In genomic region chr16:1630450-1631213, GRCh38 we compare ENCODE assay signal across 23 cellular contexts.
"Had no signal": no experiment of that assay in that cellular context is flagged by ENCODE, and none has a peak within 500 bp of the region (broad histone marks: within the 10 kb centered on the region; RNA-seq: fewer than 3 reads in every experiment).

No MANE protein-coding gene starts in this region.

- H3K27me3 Mint-ChIP-seq: activated CD4-positive, alpha-beta memory T cell treated with anti-CD3 and anti-CD28 coated beads for 36 hours; activated naive CD4-positive, alpha-beta T cell treated with anti-CD3 and anti-CD28 coated beads, Interleukin-2, amount 10 ng/mL, durations not matched to agents 7 days and 5 days; activated naive CD8-positive, alpha-beta T cell treated with anti-CD3 and anti-CD28 coated beads, Interleukin-2, amount 50 U/mL, for 24 hours had no signal

- H3K4me2 ChIP-seq: smooth muscle cell had no signal

- H3K27me3 ChIP-seq: cardiac muscle cell, foreskin keratinocyte, neutrophil, ovary, sigmoid colon, testis, uterus had no signal

- H3K4me1 ChIP-seq: foreskin keratinocyte, sigmoid colon, uterus had no signal

- H3K9me3 ChIP-seq: neutrophil, ovary, sigmoid colon, testis, uterus had no signal

- H3K4me3 ChIP-seq: cardiac muscle cell, ovary, sigmoid colon, smooth muscle cell, testis, uterus had no signal

- DNase-seq: activated CD4-positive, alpha-beta memory T cell treated with anti-CD3 and anti-CD28 coated beads for 36 hours; activated CD4-positive, alpha-beta T cell treated with anti-CD3 and anti-CD28 coated beads for 48 hours; activated effector memory CD4-positive, alpha-beta T cell treated with anti-CD3 and anti-CD28 coated beads, Interleukin-2, amount 50 U/mL, for 16 hours; activated naive CD4-positive, alpha-beta T cell treated with anti-CD3 and anti-CD28 coated beads, Interleukin-2, amount 10 ng/mL, durations not matched to agents 7 days and 5 days; activated naive CD8-positive, alpha-beta T cell treated with anti-CD3 and anti-CD28 coated beads, Interleukin-2, amount 50 U/mL, for 24 hours; activated T-cell treated with anti-CD3 and anti-CD28 coated beads, Interleukin-2, amount 50 U/mL, for 72 hours; foreskin keratinocyte; kidney glomerular epithelial cell; left ventricle myocardium superior; midbrain; natural killer cell; ovary; sigmoid colon; stimulated activated CD4-positive, alpha-beta T cell treated with anti-CD3 and anti-CD28 coated beads, Interleukin-15, amount 100 ng/mL, for 24 hours; stimulated activated CD8-positive, alpha-beta memory T cell treated with anti-CD3 and anti-CD28 coated beads, Interleukin-4, amount 100 ng/mL, for 48 hours; stimulated activated naive CD4-positive, alpha-beta T cell; T1000; testis; trophoblast cell; uterus had no signal

- H3K27ac Mint-ChIP-seq: activated CD4-positive, alpha-beta memory T cell treated with anti-CD3 and anti-CD28 coated beads for 36 hours; activated naive CD4-positive, alpha-beta T cell treated with anti-CD3 and anti-CD28 coated beads, Interleukin-2, amount 10 ng/mL, durations not matched to agents 7 days and 5 days; activated naive CD8-positive, alpha-beta T cell treated with anti-CD3 and anti-CD28 coated beads, Interleukin-2, amount 50 U/mL, for 24 hours; activated T-cell treated with anti-CD3 and anti-CD28 coated beads, Interleukin-2, amount 50 U/mL, for 72 hours; natural killer cell had no signal

- H3K36me3 ChIP-seq: ovary, uterus had no signal

- ATAC-seq: activated naive CD8-positive, alpha-beta T cell treated with anti-CD3 and anti-CD28 coated beads, Interleukin-2, amount 50 U/mL, for 24 hours; activated T-cell treated with anti-CD3 and anti-CD28 coated beads, Interleukin-2, amount 50 U/mL, for 72 hours; foreskin keratinocyte; left ventricle myocardium superior; natural killer cell had no signal

- H3K4me3 Mint-ChIP-seq: activated CD4-positive, alpha-beta memory T cell treated with anti-CD3 and anti-CD28 coated beads for 36 hours; activated naive CD4-positive, alpha-beta T cell treated with anti-CD3 and anti-CD28 coated beads, Interleukin-2, amount 10 ng/mL, durations not matched to agents 7 days and 5 days; activated naive CD8-positive, alpha-beta T cell treated with anti-CD3 and anti-CD28 coated beads, Interleukin-2, amount 50 U/mL, for 24 hours; activated T-cell treated with anti-CD3 and anti-CD28 coated beads, Interleukin-2, amount 50 U/mL, for 72 hours; natural killer cell had no signal

- H3K4me1 Mint-ChIP-seq: activated naive CD4-positive, alpha-beta T cell treated with anti-CD3 and anti-CD28 coated beads, Interleukin-2, amount 10 ng/mL, durations not matched to agents 7 days and 5 days had no signal

- H3K9me3 Mint-ChIP-seq: activated CD4-positive, alpha-beta memory T cell treated with anti-CD3 and anti-CD28 coated beads for 36 hours; activated naive CD4-positive, alpha-beta T cell treated with anti-CD3 and anti-CD28 coated beads, Interleukin-2, amount 10 ng/mL, durations not matched to agents 7 days and 5 days; activated naive CD8-positive, alpha-beta T cell treated with anti-CD3 and anti-CD28 coated beads, Interleukin-2, amount 50 U/mL, for 24 hours; activated T-cell treated with anti-CD3 and anti-CD28 coated beads, Interleukin-2, amount 50 U/mL, for 72 hours; natural killer cell had no signal

- H3K27ac ChIP-seq: cardiac muscle cell, foreskin keratinocyte, neutrophil, ovary, sigmoid colon, uterus had no signal
